Comparison of ENCODE assay signal across 8 cellular contexts in genomic region chr1:46131727-46132528, GRCh38. TPM values are rescaled to one million over a fixed set of nuclear protein-coding genes. Genes with fewer than 3 reads are reported as not detected.
DNase-seq lines count a peak whose midpoint lies in the region; ATAC-seq lines count a peak whose summit lies in the region.

No MANE protein-coding gene starts in this region.

- peak overlapping the region; percentile 93 for H3K27ac ChIP-seq in thymus (ENCODE audit: low read depth)

- H3K27me3 ChIP-seq in endocrine pancreas (ENCODE audit: control insufficient read depth, insufficient read depth, low read length) (no peaks in the 10 kb centered on the region), mucosa of stomach (ENCODE audit: control insufficient read depth, insufficient read depth, low read length) (peaks cover 8% of the 10 kb centered on the region), thymus (ENCODE audit: control insufficient read depth, insufficient read depth) (peaks cover 11% of the 10 kb centered on the region)

- H3K4me3 ChIP-seq in endocrine pancreas (ENCODE audit: control insufficient read depth, insufficient read depth, low read length) (peak overlapping the region; percentile 100), mucosa of stomach (ENCODE audit: low read length) (peak overlapping the region; percentile 51), thymus (ENCODE audit: low read length) (peak overlapping the region; percentile 70)

- DNase-seq in ELF-1 (ENCODE audit: low read depth, low spot score) (peak; percentile 45), NCI-H2029 treated with DMSO at 0.1 percent for 48 hours (lab: John Stamatoyannopoulos, UW) (peak; percentile 92)
- DNase-seq in activated CD4-positive, alpha-beta T cell treated with anti-CD3 and anti-CD28 coated beads for 48 hours, result peak; percentile 42

- H3K9me3 ChIP-seq in endocrine pancreas (ENCODE audit: control insufficient read depth, low read length), result no peaks in the 10 kb centered on the region
- no peaks in the 10 kb centered on the region for H3K9me3 ChIP-seq in mucosa of stomach (ENCODE audit: control insufficient read depth, low read length)
- no peaks in the 10 kb centered on the region for H3K9me3 ChIP-seq in thymus (ENCODE audit: control insufficient read depth)

- WGBS in thymus, result 1% methylated on average over 38 of the region's 38 CpGs

- H3K36me3 ChIP-seq in endocrine pancreas (ENCODE audit: control insufficient read depth, insufficient read depth, low read length) (no peaks in the 10 kb centered on the region), mucosa of stomach (ENCODE audit: control insufficient read depth, insufficient read depth, low read length) (no peaks in the 10 kb centered on the region), thymus (ENCODE audit: control insufficient read depth, insufficient read depth) (no peaks in the 10 kb centered on the region)

- peaks cover 11% of the 10 kb centered on the region for H3K4me1 ChIP-seq in endocrine pancreas (ENCODE audit: control insufficient read depth, insufficient read depth, low read length)
- peaks cover 4% of the 10 kb centered on the region for H3K4me1 ChIP-seq in mucosa of stomach (ENCODE audit: control insufficient read depth, insufficient read depth, low read length)
- H3K4me1 ChIP-seq in thymus (ENCODE audit: control insufficient read depth, insufficient read depth, low read length), result peaks cover 9% of the 10 kb centered on the region

- ATAC-seq in HG02884 (IDR thresholded peaks at IDR 0.05; ENCODE audit: unreplicated experiment) (no peak), GM19452 (IDR thresholded peaks at IDR 0.05; ENCODE audit: unreplicated experiment) (no peak)

- peak overlapping the region; percentile 87 for H3K9ac ChIP-seq in endocrine pancreas (ENCODE audit: control insufficient read depth, insufficient read depth, low read length)
- H3K9ac ChIP-seq in mucosa of stomach (ENCODE audit: low read length), result peak overlapping the region; percentile 74

RNA-seq across cellular contexts. Expression of gene PIK3R3, which starts 0.5 kb away (rescaled TPM):
- 13.3 TPM for polyA plus RNA-seq in thymus

RNA-seq across cellular contexts. Expression of gene TSPAN1, which starts 43.0 kb away (rescaled TPM):
- 6.9 TPM for polyA plus RNA-seq in thymus

RNA-seq across cellular contexts. Expression of gene P3R3URF, which starts 44.4 kb away (rescaled TPM):
- not detected for polyA plus RNA-seq in thymus

Comparison
In these comparisons a context has a peak if more than half of its experiments do, and no peak if none do; other contexts are left out.
1. DNase-seq: peak in every context shown above with its lines; median percentile 92 in NCI-H2029 treated with DMSO at 0.1 percent for 48 hours; 45 in ELF-1; 42 in activated CD4-positive, alpha-beta T cell treated with anti-CD3 and anti-CD28 coated beads for 48 hours.